In genomic region chr17:8628609-8629169, GRCh38 we compare ENCODE assay signal across 10 cellular contexts. TPM values are rescaled to one million over a fixed set of nuclear protein-coding genes. Genes with fewer than 3 reads are reported as not detected.
DNase-seq lines count a peak whose midpoint lies in the region; ATAC-seq and TF ChIP-seq lines count a peak whose summit lies in the region.
"Had no signal": no experiment of that assay in that cellular context is flagged by ENCODE, and none has a peak within 500 bp of the region (broad histone marks: within the 10 kb centered on the region; RNA-seq: fewer than 3 reads in every experiment).

No MANE protein-coding gene starts in this region.

- intact Hi-C loops in stomach (cut with DNase I; ENCODE audit: low total_unique reads) = no loop called here

- no peaks in the 10 kb centered on the region for H3K9me3 ChIP-seq in SK-N-SH
- H3K9me3 ChIP-seq in stomach = no peaks in the 10 kb centered on the region
- no peaks in the 10 kb centered on the region for H3K9me3 ChIP-seq in gastroesophageal sphincter

- peak overlapping the region; percentile 43; the same call in 1 of the 2 replicates for H2AFZ ChIP-seq in SK-N-SH (ENCODE audit: low read depth)
- H2AFZ ChIP-seq: PC-9 had no signal

- H3K4me3 Mint-ChIP-seq in activated T-cell treated with anti-CD3 and anti-CD28 coated beads, Interleukin-2, amount 50 U/mL, for 24 hours = peak overlapping the region; percentile 21
- peak overlapping the region; percentile 98 for H3K4me3 Mint-ChIP-seq in glutamatergic neuron (ENCODE audit: unreplicated experiment)

- no peaks in the 10 kb centered on the region for H3K9me2 ChIP-seq in SK-N-SH

- 20% methylated on average over 8 of the region's 8 CpGs for WGBS in SK-N-SH (ENCODE audit: low lambda C conversion rate)
- WGBS in stomach, 5 donors = 45 to 61% (median 58%) methylated on average over 8 of the region's 8 CpGs
- WGBS in gastroesophageal sphincter (ENCODE audit: low coverage in 1 of 2), 2 donors = 14 to 39% methylated on average over 7 to 8 of the region's 8 CpGs

- no peak for TF ChIP-seq POLR2A in stomach (IDR thresholded peaks at IDR 0.05)
- TF ChIP-seq POLR2A in gastroesophageal sphincter (IDR thresholded peaks at IDR 0.05) = no peak

- TF ChIP-seq CTCF in SK-N-SH (IDR thresholded peaks at IDR 0.05) (no peak), glutamatergic neuron (IDR thresholded peaks at IDR 0.05; ENCODE audit: partially characterized antibody, unreplicated experiment) (no peak), stomach (IDR thresholded peaks at IDR 0.05) (no peak), gastroesophageal sphincter (IDR thresholded peaks at IDR 0.05) (no peak)

- TF ChIP-seq EP300 in SK-N-SH (IDR thresholded peaks at IDR 0.05; ENCODE audit: borderline replicate concordance in 1 of 2, low read depth in 1 of 2, low read length in 1 of 2) (no peak), stomach (IDR thresholded peaks at IDR 0.05) (no peak), gastroesophageal sphincter (IDR thresholded peaks at IDR 0.05) (no peak)

- H3F3A ChIP-seq in SK-N-SH (replicated peaks; ENCODE audit: insufficient read depth) = peaks cover 6% of the 10 kb centered on the region

- DNase-seq in activated T-cell treated with anti-CD3 and anti-CD28 coated beads, Interleukin-2, amount 50 U/mL, for 24 hours = no peak
- no peak for DNase-seq in activated T-cell treated with anti-CD3 and anti-CD28 coated beads for 4 hours
- peak; percentile 43 for DNase-seq in SK-N-SH
- DNase-seq in glutamatergic neuron = peak; percentile 32
- no peak for DNase-seq in stomach
- DNase-seq: GF-D8, PC-9 had no signal

- no peaks in the 10 kb centered on the region for H3K9me3 Mint-ChIP-seq in activated T-cell treated with anti-CD3 and anti-CD28 coated beads, Interleukin-2, amount 50 U/mL, for 24 hours
- H3K9me3 Mint-ChIP-seq in glutamatergic neuron (ENCODE audit: unreplicated experiment) = peaks cover 10% of the 10 kb centered on the region

- peaks cover 10 to 13% of the 10 kb centered on the region in 2 experiments; a peak in 3 of 4 replicates for H3K4me1 ChIP-seq in SK-N-SH (ENCODE audit: control insufficient read depth in 1 of 2, insufficient read depth in 2 of 2, low read depth in 1 of 2, low read length in 1 of 2)
- H3K4me1 ChIP-seq in stomach = peaks cover 9 to 39% (median 30%) of the 10 kb centered on the region in 4 donors
- peaks cover 0 to 30% (median 0%) of the 10 kb centered on the region in 3 donors for H3K4me1 ChIP-seq in gastroesophageal sphincter

- H3K4me1 Mint-ChIP-seq in activated T-cell treated with anti-CD3 and anti-CD28 coated beads, Interleukin-2, amount 50 U/mL, for 24 hours (ENCODE audit: low read depth) = peaks cover 14% of the 10 kb centered on the region
- H3K4me1 Mint-ChIP-seq in glutamatergic neuron (ENCODE audit: low read depth, unreplicated experiment) = peaks cover 17% of the 10 kb centered on the region

- H3K27me3 ChIP-seq in SK-N-SH (ENCODE audit: insufficient read depth) = no peaks in the 10 kb centered on the region
- H3K27me3 ChIP-seq in stomach = peaks cover 0 to 49% (median 27%) of the 10 kb centered on the region in 3 donors
- H3K27me3 ChIP-seq in gastroesophageal sphincter = no peaks in the 10 kb centered on the region

- H3K79me2 ChIP-seq in SK-N-SH (ENCODE audit: insufficient read depth) = peaks cover 67% of the 10 kb centered on the region

- H3K9ac ChIP-seq in SK-N-SH = peak overlapping the region; percentile 92; the same call in 1 of the 2 replicates

- CTCF ChIA-PET in SK-N-SH (lab: Yijun Ruan, JAX) = interaction anchor here (1.5 kb wide), 1 partner anchor 118 kb away, joined by 6 read pairs; no protein-coding TSS in a partner anchor

- H3K36me3 ChIP-seq in SK-N-SH (replicated peaks in 1 of 2; ENCODE audit: control insufficient read depth in 1 of 2, insufficient read depth in 2 of 2, low read length in 1 of 2) (no peaks in the 10 kb centered on the region), stomach (no peaks in the 10 kb centered on the region), gastroesophageal sphincter (no peaks in the 10 kb centered on the region)

- ATAC-seq in GM21528 (IDR thresholded peaks at IDR 0.05; ENCODE audit: low FRiP score, unreplicated experiment) (no peak), HG03354 (IDR thresholded peaks at IDR 0.05; ENCODE audit: poor library complexity, severe bottlenecking, unreplicated experiment) (no peak), gastroesophageal sphincter (no peak)

- no peak for TF ChIP-seq RAD21 in SK-N-SH (IDR thresholded peaks at IDR 0.05; ENCODE audit: low read length)

- H3K4me3 ChIP-seq in SK-N-SH (ENCODE audit: low read depth in 2 of 2, low read length in 1 of 2) (peak overlapping the region; percentile 93 to 94), stomach (peak overlapping the region; percentile 73 to 88 (median 80)), gastroesophageal sphincter (peak overlapping the region in 1 of 2 donors; percentile 96)
- H3K4me3 ChIP-seq: PC-9 had no signal

- peak overlapping the region; percentile 96 for H3K4me2 ChIP-seq in SK-N-SH
- H3K4me2 ChIP-seq: PC-9 had no signal

- H3K27ac Mint-ChIP-seq in activated T-cell treated with anti-CD3 and anti-CD28 coated beads, Interleukin-2, amount 50 U/mL, for 24 hours = no peak overlapping the region
- peak overlapping the region; percentile 98 for H3K27ac Mint-ChIP-seq in glutamatergic neuron (ENCODE audit: unreplicated experiment)

- POLR2A ChIA-PET in SK-N-SH (lab: Yijun Ruan, JAX) = interaction anchor here (0.9 to 1.2 kb wide), 2 partner anchors 20 to 252 kb away, joined by 3 to 4 read pairs; partner anchors contain the start of gene KRABD2

- H3K27me3 Mint-ChIP-seq in activated T-cell treated with anti-CD3 and anti-CD28 coated beads, Interleukin-2, amount 50 U/mL, for 24 hours = peaks cover 66% of the 10 kb centered on the region
- H3K27me3 Mint-ChIP-seq in glutamatergic neuron (ENCODE audit: unreplicated experiment) = peaks cover 12% of the 10 kb centered on the region

- peaks cover 3% of the 10 kb centered on the region for H3K36me3 Mint-ChIP-seq in activated T-cell treated with anti-CD3 and anti-CD28 coated beads, Interleukin-2, amount 50 U/mL, for 24 hours (ENCODE audit: low read depth)
- H3K36me3 Mint-ChIP-seq in glutamatergic neuron (ENCODE audit: unreplicated experiment) = no peaks in the 10 kb centered on the region

- H4K20me1 ChIP-seq in SK-N-SH (ENCODE audit: insufficient read depth) = peaks cover 33% of the 10 kb centered on the region

- H3K27ac ChIP-seq in SK-N-SH (ENCODE audit: low read depth in 2 of 2, low read length in 1 of 2) = peak overlapping the region; percentile 57 to 88
- H3K27ac ChIP-seq in stomach = peak overlapping the region in 3 of 5 donors; percentile 82 to 91 (median 85)
- peak overlapping the region in 2 of 4 donors; percentile 21 to 86 for H3K27ac ChIP-seq in gastroesophageal sphincter
- H3K27ac ChIP-seq: PC-9 had no signal

TF ChIP-seq in SK-N-SH, 30 proteins besides CTCF, POLR2A, EP300 and RAD21:
- TF ChIP-seq RFX5 (IDR thresholded peaks at IDR 0.05; ENCODE audit: low read length) (no peak), GATA2 (CRISPR knock-in tag; IDR thresholded peaks at IDR 0.05) (peak; percentile 45)
TF ChIP-seq in SK-N-SH: peak in this region for 1.

RNA-seq across cellular contexts. Expression of gene MYH10, which starts 1.8 kb away (rescaled TPM):
- 58.3 and 64.2 TPM in 2 replicates for polyA plus RNA-seq in SK-N-SH (2012; rRNA removed)
- polyA plus RNA-seq in SK-N-SH (2012; cell fraction: cytosol; rRNA removed) = 29.7 and 42.0 TPM in 2 replicates
- 80.5 and 101 TPM in 2 replicates for polyA plus RNA-seq in SK-N-SH (2012; cell fraction: nucleus; rRNA removed)
- 218 TPM for total RNA-seq in glutamatergic neuron (ENCODE audit: unreplicated experiment)
- total RNA-seq in stomach = 100 to 1,000 TPM in 1 of 5 donors, 10 to 100 TPM in 3, 1 to 10 TPM in 1; 9.3 to 104 (median 24.2) TPM
- polyA plus RNA-seq in stomach = 1 to 10 TPM; 1.8 to 2.4 (median 2.3) TPM
- total RNA-seq in gastroesophageal sphincter = 10 to 100 TPM; 26.0 to 40.9 (median 34.6) TPM

Comparison
In these comparisons a context has a peak if more than half of its experiments do, and no peak if none do; other contexts are left out.
1. DNase-seq: peak in SK-N-SH (single experiment) and glutamatergic neuron (single experiment); none in activated T-cell treated with anti-CD3 and anti-CD28 coated beads, Interleukin-2, amount 50 U/mL, for 24 hours (single experiment), activated T-cell treated with anti-CD3 and anti-CD28 coated beads for 4 hours (single experiment) and stomach (single experiment).